ENCODE assay signal across 8 cellular contexts in genomic region chr4:153759407-153760226, GRCh38. TPM values are rescaled to one million over a fixed set of nuclear protein-coding genes. Genes with fewer than 3 reads are reported as not detected.
DNase-seq lines count a peak whose midpoint lies in the region; ATAC-seq and TF ChIP-seq lines count a peak whose summit lies in the region.

RNF175 (minus strand) TSS chr4:153760024; CDS start chr4:153759862, 162 bp downstream.

- no peak within 1 kb of the TSS for H3K27ac ChIP-seq in body of pancreas

- H3K36me3 ChIP-seq in body of pancreas (replicated peaks in 1 of 2; ENCODE audit: insufficient read depth in 1 of 2, low read depth in 2 of 2) = no peaks in the 10 kb centered on the region

- H3K4me1 ChIP-seq in body of pancreas = peaks cover 10% of the 10 kb centered on the region

- no peak for TF ChIP-seq POLR2A in body of pancreas (IDR thresholded peaks at IDR 0.05)

- H3K36me3 Mint-ChIP-seq in activated CD8-positive, alpha-beta memory T cell treated with anti-CD3 and anti-CD28 coated beads, Interleukin-2, amount 10 ng/mL, durations not matched to agents 7 days and 5 days = no peaks in the 10 kb centered on the region

- H3K9me3 ChIP-seq in body of pancreas = no peaks in the 10 kb centered on the region

- peak; percentile 67 for DNase-seq in activated CD8-positive, alpha-beta memory T cell treated with anti-CD3 and anti-CD28 coated beads for 24 hours
- DNase-seq in activated CD8-positive, alpha-beta memory T cell treated with anti-CD3 and anti-CD28 coated beads, Interleukin-2, amount 10 ng/mL, durations not matched to agents 7 days and 5 days = no peak
- DNase-seq in body of pancreas (peak in 1 of 4 donors; percentile 7), islet precursor cell (peak; percentile 70)
- DNase-seq in stimulated activated CD8-positive, alpha-beta memory T cell treated with anti-CD3 and anti-CD28 coated beads, Interleukin-4, amount 100 ng/mL, for 48 hours = peak; percentile 29

- no peak for ATAC-seq in activated CD8-positive, alpha-beta memory T cell treated with anti-CD3 and anti-CD28 coated beads, Interleukin-2, amount 10 ng/mL, durations not matched to agents 7 days and 5 days
- ATAC-seq in body of pancreas (peak; percentile 40), HG03280 (IDR thresholded peaks at IDR 0.05; ENCODE audit: unreplicated experiment) (no peak), GM19324 (IDR thresholded peaks at IDR 0.05; ENCODE audit: low FRiP score, unreplicated experiment) (no peak), HG03354 (IDR thresholded peaks at IDR 0.05; ENCODE audit: poor library complexity, severe bottlenecking, unreplicated experiment) (no peak)

- peaks cover 79% of the 10 kb centered on the region for H3K27me3 Mint-ChIP-seq in activated CD8-positive, alpha-beta memory T cell treated with anti-CD3 and anti-CD28 coated beads, Interleukin-2, amount 10 ng/mL, durations not matched to agents 7 days and 5 days

- TF ChIP-seq CTCF in body of pancreas (IDR thresholded peaks at IDR 0.05) = no peak

- H3K27me3 ChIP-seq in body of pancreas = peaks cover 0 to 5% of the 10 kb centered on the region in 2 donors

- 9 to 26% methylated on average over 27 to 61 of the region's 74 CpGs for WGBS in body of pancreas, 2 donors

- H3K4me1 Mint-ChIP-seq in activated CD8-positive, alpha-beta memory T cell treated with anti-CD3 and anti-CD28 coated beads, Interleukin-2, amount 10 ng/mL, durations not matched to agents 7 days and 5 days = no peaks in the 10 kb centered on the region

- intact Hi-C loops in body of pancreas (cut with DNase I) = no loop called here

- no peaks in the 10 kb centered on the region for H3K9me3 Mint-ChIP-seq in activated CD8-positive, alpha-beta memory T cell treated with anti-CD3 and anti-CD28 coated beads, Interleukin-2, amount 10 ng/mL, durations not matched to agents 7 days and 5 days (ENCODE audit: low read depth)

- peak within 1 kb of the TSS in 1 of 2 donors; percentile 24 for H3K4me3 ChIP-seq in body of pancreas

- CTCF ChIA-PET in activated CD8-positive, alpha-beta memory T cell treated with anti-CD3 and anti-CD28 coated beads, Interleukin-2, amount 10 ng/mL, durations not matched to agents 7 days and 5 days (lab: Charles Lee) = no interaction called here

- H3K4me3 Mint-ChIP-seq in activated CD8-positive, alpha-beta memory T cell treated with anti-CD3 and anti-CD28 coated beads, Interleukin-2, amount 10 ng/mL, durations not matched to agents 7 days and 5 days = no peak within 1 kb of the TSS

- no peak within 1 kb of the TSS for H3K27ac Mint-ChIP-seq in activated CD8-positive, alpha-beta memory T cell treated with anti-CD3 and anti-CD28 coated beads, Interleukin-2, amount 10 ng/mL, durations not matched to agents 7 days and 5 days

RNA-seq across cellular contexts. Expression of gene RNF175, which starts in this region (rescaled TPM):
- not detected for total RNA-seq in activated CD8-positive, alpha-beta memory T cell treated with anti-CD3 and anti-CD28 coated beads, Interleukin-2, amount 10 ng/mL, durations not matched to agents 7 days and 5 days
- total RNA-seq in body of pancreas = not detected

Comparison
In these comparisons a context has a peak if more than half of its experiments do, and no peak if none do; other contexts are left out.
1. Peak in ATAC-seq in body of pancreas; RNA of the gene not detected or under 1 TPM.